ENCODE assay signal across 33 cellular contexts in genomic region chr11:109059402-109059801, GRCh38.
"Had no signal": no experiment of that assay in that cellular context is flagged by ENCODE, and none has a peak within 500 bp of the region (broad histone marks: within the 10 kb centered on the region; RNA-seq: fewer than 3 reads in every experiment).

No MANE protein-coding gene starts in this region.

- H3K27ac ChIP-seq: left lung, lower lobe of right lung, pancreas, prostate gland, skin epidermis, suprapubic skin, thoracic aorta, tibial artery, upper lobe of right lung had no signal

- H3K4me3 Mint-ChIP-seq: immature natural killer cell; naive thymus-derived CD4-positive, alpha-beta T cell; natural killer cell treated with Interleukin-12 subunit alpha and Interleukin-12 subunit beta and Interleukin-15 and Interleukin-18, amount 100 ng/mL, for 72 hours; neural crest cell; stimulated activated effector memory CD8-positive, alpha-beta T cell treated with anti-CD3 and anti-CD28 coated beads, Interleukin-12 subunit alpha, Interleukin-12 subunit beta, amount 100 ng/mL, for 72 hours; stimulated activated naive CD8-positive, alpha-beta T cell treated with anti-CD3 and anti-CD28 coated beads, Interleukin-15, Interleukin-2, amounts not matched to agents 100 ng/mL and 50 ng/mL, for 24 hours had no signal

- H3K9me3 Mint-ChIP-seq: natural killer cell treated with Interleukin-12 subunit alpha and Interleukin-12 subunit beta and Interleukin-15 and Interleukin-18, amount 100 ng/mL, for 72 hours; neural crest cell; stimulated activated effector memory CD8-positive, alpha-beta T cell treated with anti-CD3 and anti-CD28 coated beads, Interleukin-12 subunit alpha, Interleukin-12 subunit beta, amount 100 ng/mL, for 72 hours; stimulated activated naive CD8-positive, alpha-beta T cell treated with anti-CD3 and anti-CD28 coated beads, Interleukin-15, Interleukin-2, amounts not matched to agents 100 ng/mL and 50 ng/mL, for 24 hours had no signal

- H3K36me3 ChIP-seq: left lung, lower lobe of right lung, pancreas, prostate gland, suprapubic skin, thoracic aorta, tibial artery, upper lobe of right lung had no signal

- DNase-seq: hypothalamus; immature natural killer cell; kidney; left colon; left lung; lower lobe of right lung; mammary epithelial cell; mesenchymal stem cell; midbrain; mucosa of descending colon; naive thymus-derived CD4-positive, alpha-beta T cell; nucleus accumbens; pancreas; posterior cingulate gyrus; retina; right cardiac atrium; stimulated activated CD4-positive, alpha-beta T cell treated with anti-CD3 and anti-CD28 coated beads, Interleukin-12 subunit alpha, Interleukin-12 subunit beta, amount 100 ng/mL, for 4 hours; stimulated activated CD4-positive, alpha-beta T cell treated with anti-CD3 and anti-CD28 coated beads, Interleukin-15, amount 100 ng/mL, for 24 hours; stimulated activated CD4-positive, alpha-beta T cell treated with anti-CD3 and anti-CD28 coated beads, Interleukin-2, amount 100 ng/mL, for 24 hours; stimulated activated CD4-positive, alpha-beta T cell treated with anti-CD3 and anti-CD28 coated beads, Interleukin-4, amount 100 ng/mL, for 24 hours; stimulated activated naive CD4-positive, alpha-beta T cell; tibial artery; trophoblast cell; upper lobe of right lung had no signal

- ATAC-seq: left colon; left lung; lower lobe of right lung; mucosa of descending colon; naive thymus-derived CD4-positive, alpha-beta T cell; natural killer cell treated with Interleukin-12 subunit alpha and Interleukin-12 subunit beta and Interleukin-15 and Interleukin-18, amount 100 ng/mL, for 72 hours; pancreas; right cardiac atrium; sciatic nerve; stimulated activated effector memory CD8-positive, alpha-beta T cell treated with anti-CD3 and anti-CD28 coated beads, Interleukin-12 subunit alpha, Interleukin-12 subunit beta, amount 100 ng/mL, for 72 hours; upper lobe of right lung had no signal

- H3K4me1 ChIP-seq: left lung, lower lobe of right lung, pancreas, prostate gland, suprapubic skin, tibial artery, upper lobe of right lung had no signal

- H3K9me3 ChIP-seq: left lung, lower lobe of right lung, mucosa of descending colon, pancreas, prostate gland, suprapubic skin, thoracic aorta, tibial artery, upper lobe of right lung had no signal

- H3K36me3 Mint-ChIP-seq: immature natural killer cell; naive thymus-derived CD4-positive, alpha-beta T cell; natural killer cell treated with Interleukin-12 subunit alpha and Interleukin-12 subunit beta and Interleukin-15 and Interleukin-18, amount 100 ng/mL, for 72 hours; stimulated activated effector memory CD8-positive, alpha-beta T cell treated with anti-CD3 and anti-CD28 coated beads, Interleukin-12 subunit alpha, Interleukin-12 subunit beta, amount 100 ng/mL, for 72 hours had no signal

- H3K27ac Mint-ChIP-seq: immature natural killer cell; naive thymus-derived CD4-positive, alpha-beta T cell; natural killer cell treated with Interleukin-12 subunit alpha and Interleukin-12 subunit beta and Interleukin-15 and Interleukin-18, amount 100 ng/mL, for 72 hours; stimulated activated effector memory CD8-positive, alpha-beta T cell treated with anti-CD3 and anti-CD28 coated beads, Interleukin-12 subunit alpha, Interleukin-12 subunit beta, amount 100 ng/mL, for 72 hours; stimulated activated naive CD8-positive, alpha-beta T cell treated with anti-CD3 and anti-CD28 coated beads, Interleukin-15, Interleukin-2, amounts not matched to agents 100 ng/mL and 50 ng/mL, for 24 hours had no signal

- H3K27me3 ChIP-seq: left lung, pancreas, suprapubic skin, tibial artery, upper lobe of right lung had no signal

- H3K4me1 Mint-ChIP-seq: neural crest cell; stimulated activated effector memory CD8-positive, alpha-beta T cell treated with anti-CD3 and anti-CD28 coated beads, Interleukin-12 subunit alpha, Interleukin-12 subunit beta, amount 100 ng/mL, for 72 hours had no signal

- H3K27me3 Mint-ChIP-seq: stimulated activated naive CD8-positive, alpha-beta T cell treated with anti-CD3 and anti-CD28 coated beads, Interleukin-15, Interleukin-2, amounts not matched to agents 100 ng/mL and 50 ng/mL, for 24 hours had no signal

- H3K4me3 ChIP-seq: left lung, lower lobe of right lung, mucosa of descending colon, pancreas, prostate gland, skin epidermis, suprapubic skin, thoracic aorta, tibial artery, upper lobe of right lung had no signal
